Comparison of ENCODE assay signal across 1 cellular context in genomic region chr20:38633577-38634093, GRCh38.
TF ChIP-seq lines count a peak whose summit lies in the region.

No MANE protein-coding gene starts in this region.

TF ChIP-seq in GM23338, 12 proteins besides CTCF, POLR2A, EP300 and RAD21 (continued from another document):
- TF ChIP-seq ZNF462 (CRISPR knock-in tag; IDR thresholded peaks at IDR 0.05) (no peak), POLR2AphosphoS5 (IDR thresholded peaks at IDR 0.05; ENCODE audit: low read depth) (no peak), STAT1 (IDR thresholded peaks at IDR 0.05; ENCODE audit: unreplicated experiment) (no peak), ZNF114 (CRISPR knock-in tag; IDR thresholded peaks at IDR 0.05) (no peak), EZH2 (IDR thresholded peaks at IDR 0.05; ENCODE audit: low read depth, unreplicated experiment) (no peak), CREB1 (CRISPR knock-in tag; IDR thresholded peaks at IDR 0.05; ENCODE audit: low read depth) (no peak)
